ENCODE assay signal across 1 cellular context in the genomic region with DNA sequence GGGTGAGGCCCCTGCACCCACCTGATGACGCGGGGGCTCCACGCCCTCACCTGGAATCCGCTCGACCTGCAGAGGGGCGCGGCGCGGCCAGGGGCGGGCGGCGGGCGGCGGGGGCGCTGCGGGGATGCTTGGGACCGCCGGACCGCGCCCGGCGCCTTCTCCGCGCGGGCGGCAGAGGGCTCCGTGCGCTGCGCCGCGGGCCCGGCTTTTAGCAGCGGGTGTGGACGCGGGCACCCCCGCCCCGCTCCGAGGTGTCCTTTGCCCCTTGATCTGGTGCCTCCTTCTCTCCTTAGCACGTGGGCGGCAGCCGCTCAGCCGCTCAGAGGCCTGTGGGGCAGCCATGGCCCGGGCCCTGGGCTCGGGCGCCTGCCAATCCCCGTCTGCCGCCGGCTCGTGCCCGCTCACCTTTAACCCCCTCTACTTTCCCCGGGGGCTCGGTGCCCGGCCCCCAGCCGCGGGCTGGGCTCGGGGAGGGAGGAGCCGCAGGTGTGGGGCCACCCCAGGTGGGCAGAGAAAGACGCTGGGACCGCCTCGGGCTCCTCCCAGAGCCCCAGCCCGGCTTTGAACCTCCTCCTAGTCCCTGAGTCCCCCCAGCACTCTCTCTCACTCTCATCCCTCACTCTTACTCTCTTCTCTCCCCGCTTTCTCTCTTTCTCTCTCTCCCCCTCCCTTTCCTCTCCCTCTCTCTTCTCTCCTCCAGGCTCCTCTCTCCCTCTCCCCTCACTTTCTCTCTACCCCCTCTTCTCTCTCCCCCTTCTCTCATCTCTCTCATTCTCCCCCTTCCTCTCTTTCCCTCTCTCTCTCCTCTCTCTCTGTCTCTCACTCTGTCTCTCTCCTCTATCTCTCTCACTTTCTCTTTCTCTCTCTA.
TF ChIP-seq lines count a peak whose summit lies in the region.

No MANE protein-coding gene starts in this region.

TF ChIP-seq in IMR-90, 13 proteins besides CTCF, POLR2A, EP300 and RAD21:
- TF ChIP-seq RCOR1 (IDR thresholded peaks at IDR 0.05; ENCODE audit: insufficient replicate concordance, low read length) (no peak), MAZ (IDR thresholded peaks at IDR 0.05; ENCODE audit: borderline replicate concordance, low read depth, low read length) (no peak), NFE2L2 (IDR thresholded peaks at IDR 0.05; ENCODE audit: low read depth, low read length) (no peak)
